In genomic region chr5:115625579-115626443, GRCh38 we compare ENCODE assay signal across 8 cellular contexts. TPM values are rescaled to one million over a fixed set of nuclear protein-coding genes. Genes with fewer than 3 reads are reported as not detected.
DNase-seq lines count a peak whose midpoint lies in the region; ATAC-seq and TF ChIP-seq lines count a peak whose summit lies in the region.

TMED7 (minus strand) TSS chr5:115626036; CDS start chr5:115625792, 244 bp downstream.

- POLR2A ChIA-PET in naive thymus-derived CD4-positive, alpha-beta T cell (lab: Charles Lee), result interaction anchor here (0.6 to 4.0 kb wide), 10 partner anchors 11 to 459 kb away, joined by 3 to 24 read pairs (median 6); partner anchors contain the start of genes AP3S1, ATG12, CCDC112 and COMMD10

- H3K27me3 ChIP-seq in DOHH2 (ENCODE audit: control insufficient read depth, low read length) (no peaks in the 10 kb centered on the region), GM23338 (ENCODE audit: insufficient read depth) (no peaks in the 10 kb centered on the region), fibroblast of lung (ENCODE audit: control insufficient read depth, insufficient read depth, low read length) (no peaks in the 10 kb centered on the region)
- no peaks in the 10 kb centered on the region for H3K27me3 ChIP-seq in naive thymus-derived CD4-positive, alpha-beta T cell (ENCODE audit: control insufficient read depth in 2 of 2, insufficient read depth in 2 of 2, low read length in 2 of 2)

- H3K4me2 ChIP-seq in DOHH2 (ENCODE audit: low read length) (peak within 1 kb of the TSS; percentile 94), GM23338 (peak within 1 kb of the TSS; percentile 90), fibroblast of lung (ENCODE audit: extremely low read depth, insufficient read depth, low read length) (peak within 1 kb of the TSS; percentile 99)

- peak within 1 kb of the TSS; percentile 92 for H3K9ac ChIP-seq in fibroblast of lung (ENCODE audit: insufficient read depth, low read length)

- H3K27ac ChIP-seq in DOHH2 (ENCODE audit: low read depth, low read length) (peak within 1 kb of the TSS; percentile 57), GM23338 (ENCODE audit: low read depth) (peak within 1 kb of the TSS; percentile 83), fibroblast of lung (ENCODE audit: insufficient read depth, low read length) (peak within 1 kb of the TSS; percentile 95)
- peak within 1 kb of the TSS; percentile 96 for H3K27ac ChIP-seq in naive thymus-derived CD4-positive, alpha-beta T cell (ENCODE audit: low read depth, low read length)

- peak; percentile 94 for DNase-seq in GM23338 (ENCODE audit: low spot score)
- peak; percentile 97 for DNase-seq in LHCN-M2 (ENCODE audit: low read depth)
- peak; percentile 100 for DNase-seq in RPMI8226
- DNase-seq in activated T-helper 1 cell treated with anti-CD3 and anti-CD28 coated beads, Interleukin-2, amount 50 U/mL, for 16 hours (ENCODE audit: low read depth in 1 of 2, low spot score in 1 of 2), result peak; percentile 99 to 100
- DNase-seq in fibroblast of lung (ENCODE audit: low read depth in 2 of 2), result peak; percentile 98
- peak; percentile 98 to 100 (median 99) for DNase-seq in naive thymus-derived CD4-positive, alpha-beta T cell
- DNase-seq in stimulated activated naive B cell treated with anti-CD40 and anti-IgM and Interleukin-4, amounts not matched to agents 10 μg/mL and 1 μg/mL and 100 μg/mL, for 72 hours, result peak; percentile 99

- H3K4me3 ChIP-seq in DOHH2 (ENCODE audit: low read length) (peak within 1 kb of the TSS; percentile 97), GM23338 (peak within 1 kb of the TSS; percentile 99), fibroblast of lung (replicated peaks in 1 of 4; ENCODE audit: control extremely low read depth in 1 of 4, insufficient read depth in 1 of 4, low read depth in 3 of 4, low read length in 4 of 4) (peak within 1 kb of the TSS; percentile 72 to 92 (median 82))
- peak within 1 kb of the TSS; percentile 93 for H3K4me3 ChIP-seq in naive thymus-derived CD4-positive, alpha-beta T cell (ENCODE audit: low read length)

- no peaks in the 10 kb centered on the region for H3K9me3 Mint-ChIP-seq in GM23338
- no peaks in the 10 kb centered on the region for H3K9me3 Mint-ChIP-seq in naive thymus-derived CD4-positive, alpha-beta T cell
- no peaks in the 10 kb centered on the region for H3K9me3 Mint-ChIP-seq in stimulated activated naive B cell treated with anti-CD40 and anti-IgM and Interleukin-4, amounts not matched to agents 10 μg/mL and 1 μg/mL and 100 μg/mL, for 72 hours

- H3K4me1 ChIP-seq in DOHH2 (ENCODE audit: control insufficient read depth, low read length) (peaks cover 38% of the 10 kb centered on the region), GM23338 (ENCODE audit: insufficient read depth) (peaks cover 19% of the 10 kb centered on the region), fibroblast of lung (ENCODE audit: control insufficient read depth, extremely low read depth, insufficient read depth, low read length) (peaks cover 2% of the 10 kb centered on the region)
- H3K4me1 ChIP-seq in naive thymus-derived CD4-positive, alpha-beta T cell (ENCODE audit: control insufficient read depth in 2 of 2, insufficient read depth in 2 of 2, low read length in 2 of 2), result peaks cover 20 to 35% of the 10 kb centered on the region in 2 donors

- H3K36me3 Mint-ChIP-seq in GM23338 (ENCODE audit: low read depth), result no peaks in the 10 kb centered on the region
- H3K36me3 Mint-ChIP-seq in naive thymus-derived CD4-positive, alpha-beta T cell, result peaks cover 0 to 6% (median 0%) of the 10 kb centered on the region in 5 donors
- peaks cover 9 to 12% of the 10 kb centered on the region in 2 donors for H3K36me3 Mint-ChIP-seq in stimulated activated naive B cell treated with anti-CD40 and anti-IgM and Interleukin-4, amounts not matched to agents 10 μg/mL and 1 μg/mL and 100 μg/mL, for 72 hours

- peaks cover 14% of the 10 kb centered on the region for H3K4me1 Mint-ChIP-seq in GM23338
- H3K4me1 Mint-ChIP-seq in naive thymus-derived CD4-positive, alpha-beta T cell, result peaks cover 11 to 37% (median 28%) of the 10 kb centered on the region in 7 donors
- H3K4me1 Mint-ChIP-seq in stimulated activated naive B cell treated with anti-CD40 and anti-IgM and Interleukin-4, amounts not matched to agents 10 μg/mL and 1 μg/mL and 100 μg/mL, for 72 hours, result peaks cover 8 to 17% of the 10 kb centered on the region in 2 donors

- no peaks in the 10 kb centered on the region for H3F3A ChIP-seq in DOHH2 (ENCODE audit: control insufficient read depth, insufficient read depth)
- no peaks in the 10 kb centered on the region for H3F3A ChIP-seq in GM23338 (replicated peaks; ENCODE audit: low read depth)

- TF ChIP-seq CTCF in DOHH2 (IDR thresholded peaks at IDR 0.05; ENCODE audit: low read depth, low read length, poor library complexity, severe bottlenecking), result no peak
- no peak for TF ChIP-seq CTCF in GM23338 (conservative IDR thresholded peaks at IDR 0.05; ENCODE audit: low read depth in 2 of 2)
- TF ChIP-seq CTCF in fibroblast of lung (conservative IDR thresholded peaks at IDR 0.05 in 1 of 2, IDR thresholded peaks at IDR 0.05 in 1 of 2; ENCODE audit: low read depth in 1 of 2, low read length in 2 of 2), result no peak

- peaks cover 2% of the 10 kb centered on the region for H3K27me3 Mint-ChIP-seq in GM23338 (ENCODE audit: insufficient read depth, low read depth, poor library complexity)
- peaks cover 0 to 6% (median 0%) of the 10 kb centered on the region in 5 donors for H3K27me3 Mint-ChIP-seq in naive thymus-derived CD4-positive, alpha-beta T cell
- H3K27me3 Mint-ChIP-seq in stimulated activated naive B cell treated with anti-CD40 and anti-IgM and Interleukin-4, amounts not matched to agents 10 μg/mL and 1 μg/mL and 100 μg/mL, for 72 hours, result peaks cover 0 to 5% of the 10 kb centered on the region in 2 donors

- H2AFZ ChIP-seq in GM23338 (peak within 1 kb of the TSS; percentile 96), fibroblast of lung (ENCODE audit: low read length) (peak within 1 kb of the TSS; percentile 71)

- peak within 1 kb of the TSS; percentile 96 for H3K27ac Mint-ChIP-seq in GM23338
- peak within 1 kb of the TSS in 5 of 9 donors; percentile 93 to 98 (median 98) for H3K27ac Mint-ChIP-seq in naive thymus-derived CD4-positive, alpha-beta T cell
- H3K27ac Mint-ChIP-seq in stimulated activated naive B cell treated with anti-CD40 and anti-IgM and Interleukin-4, amounts not matched to agents 10 μg/mL and 1 μg/mL and 100 μg/mL, for 72 hours, result peak within 1 kb of the TSS; percentile 89

- H4K20me1 ChIP-seq in DOHH2 (ENCODE audit: control insufficient read depth, insufficient read depth, low read depth, low read length), result peaks cover 16% of the 10 kb centered on the region; the same call in 1 of the 2 replicates
- peaks cover 6% of the 10 kb centered on the region; the same call in 1 of the 2 replicates for H4K20me1 ChIP-seq in GM23338 (replicated peaks; ENCODE audit: insufficient read depth)
- peaks cover 5% of the 10 kb centered on the region for H4K20me1 ChIP-seq in fibroblast of lung (ENCODE audit: control insufficient read depth, extremely low read depth, insufficient read depth, low read length)

- H3K9me2 ChIP-seq in DOHH2 (replicated peaks; ENCODE audit: control insufficient read depth, low read length) (no peaks in the 10 kb centered on the region), GM23338 (ENCODE audit: insufficient read depth) (no peaks in the 10 kb centered on the region)

- H3K79me2 ChIP-seq in DOHH2 (ENCODE audit: control insufficient read depth, low read length) (peaks cover 55% of the 10 kb centered on the region), GM23338 (replicated peaks; ENCODE audit: insufficient read depth) (peaks cover 51% of the 10 kb centered on the region), fibroblast of lung (ENCODE audit: control insufficient read depth, insufficient read depth, low read length) (peaks cover 50% of the 10 kb centered on the region)

- H3K4me3 Mint-ChIP-seq in GM23338, result no peak within 1 kb of the TSS; the same call in 2 of the 3 replicates
- no peak within 1 kb of the TSS for H3K4me3 Mint-ChIP-seq in naive thymus-derived CD4-positive, alpha-beta T cell
- H3K4me3 Mint-ChIP-seq in stimulated activated naive B cell treated with anti-CD40 and anti-IgM and Interleukin-4, amounts not matched to agents 10 μg/mL and 1 μg/mL and 100 μg/mL, for 72 hours, result no peak within 1 kb of the TSS

- H3K36me3 ChIP-seq in DOHH2 (ENCODE audit: control insufficient read depth, low read length), result peaks cover 48% of the 10 kb centered on the region
- H3K36me3 ChIP-seq in GM23338 (ENCODE audit: insufficient read depth), result no peaks in the 10 kb centered on the region
- H3K36me3 ChIP-seq in fibroblast of lung (ENCODE audit: control insufficient read depth, insufficient read depth, low read length), result no peaks in the 10 kb centered on the region
- peaks cover 0 to 6% (median under 1%) of the 10 kb centered on the region in 3 experiments for H3K36me3 ChIP-seq in naive thymus-derived CD4-positive, alpha-beta T cell (ENCODE audit: control insufficient read depth in 2 of 3, insufficient read depth in 3 of 3, low read length in 3 of 3)

- H3K9me3 ChIP-seq in DOHH2 (ENCODE audit: control insufficient read depth, insufficient read depth, low read length) (peaks cover 7% of the 10 kb centered on the region; the same call in 1 of the 2 replicates), fibroblast of lung (ENCODE audit: control insufficient read depth, insufficient read depth, low read depth, low read length) (no peaks in the 10 kb centered on the region)
- no peaks in the 10 kb centered on the region for H3K9me3 ChIP-seq in naive thymus-derived CD4-positive, alpha-beta T cell (ENCODE audit: control insufficient read depth in 2 of 3, low read length in 3 of 3)

- intact Hi-C loops in naive thymus-derived CD4-positive, alpha-beta T cell (cut with micrococcal nuclease), result loop anchor here (1.0 to 5.0 kb wide), 10 partner anchors 8 to 459 kb away; partner anchors contain the start of genes AP3S1 (in 2 of the 2), ATG12 (in 2 of the 2), CCDC112 (in 2 of the 2) and COMMD10 (in 2 of the 2)

- CTCF ChIA-PET in naive thymus-derived CD4-positive, alpha-beta T cell (lab: Charles Lee), result no interaction called here

- ATAC-seq in GM23338, result peak; percentile 89
- peak; percentile 97 for ATAC-seq in naive thymus-derived CD4-positive, alpha-beta T cell
- peak; percentile 92 to 95 for ATAC-seq in stimulated activated naive B cell treated with anti-CD40 and anti-IgM and Interleukin-4, amounts not matched to agents 10 μg/mL and 1 μg/mL and 100 μg/mL, for 72 hours (replicated peaks)

TF ChIP-seq in GM23338, 12 proteins besides CTCF, POLR2A, EP300 and RAD21 (continues in another document):
- TF ChIP-seq CREB1 (CRISPR knock-in tag; IDR thresholded peaks at IDR 0.05; ENCODE audit: low read depth) (no peak), NANOG (IDR thresholded peaks at IDR 0.05; ENCODE audit: borderline replicate concordance) (no peak)

RNA-seq across cellular contexts. Expression of gene TMED7, which starts in this region (rescaled TPM):
- total RNA-seq in GM23338 (2014; rRNA removed; shearing (Covaris generic)), result 104 and 158 TPM in 2 replicates
- polyA plus RNA-seq in GM23338 (2016; fragmentation: Nextera tagmentation; extraction: Ambion mirVana) (30.2 and 31.7 TPM in 2 replicates), fibroblast of lung (109 and 154 TPM in 2 replicates)
- total RNA-seq in LHCN-M2 (2014; rRNA removed) (111 and 115 TPM in 2 replicates), fibroblast of lung (82.2 and 104 TPM in 2 replicates)
- 28.3 TPM for polyA plus RNA-seq in LHCN-M2 (2012)
- polyA plus RNA-seq in fibroblast of lung (2012), result 60.9 and 86.3 TPM in 2 replicates
- 16.4 and 28.3 TPM in 2 replicates for polyA minus RNA-seq in fibroblast of lung (ENCODE audit: low replicate concordance)
- total RNA-seq in naive thymus-derived CD4-positive, alpha-beta T cell, result 10 to 100 TPM; 41.7 to 58.0 (median 47.5) TPM
- 10 to 100 TPM; 31.5 to 42.9 TPM for polyA plus RNA-seq in naive thymus-derived CD4-positive, alpha-beta T cell

Comparison
In these comparisons a context has a peak if more than half of its experiments do, and no peak if none do; other contexts are left out.
1. Peak in every context shown above with its lines: DNase-seq, ATAC-seq, H3K4me3 ChIP-seq and H3K27ac ChIP-seq.